11 cellular contexts compared by ENCODE assay signal in the genomic region with DNA sequence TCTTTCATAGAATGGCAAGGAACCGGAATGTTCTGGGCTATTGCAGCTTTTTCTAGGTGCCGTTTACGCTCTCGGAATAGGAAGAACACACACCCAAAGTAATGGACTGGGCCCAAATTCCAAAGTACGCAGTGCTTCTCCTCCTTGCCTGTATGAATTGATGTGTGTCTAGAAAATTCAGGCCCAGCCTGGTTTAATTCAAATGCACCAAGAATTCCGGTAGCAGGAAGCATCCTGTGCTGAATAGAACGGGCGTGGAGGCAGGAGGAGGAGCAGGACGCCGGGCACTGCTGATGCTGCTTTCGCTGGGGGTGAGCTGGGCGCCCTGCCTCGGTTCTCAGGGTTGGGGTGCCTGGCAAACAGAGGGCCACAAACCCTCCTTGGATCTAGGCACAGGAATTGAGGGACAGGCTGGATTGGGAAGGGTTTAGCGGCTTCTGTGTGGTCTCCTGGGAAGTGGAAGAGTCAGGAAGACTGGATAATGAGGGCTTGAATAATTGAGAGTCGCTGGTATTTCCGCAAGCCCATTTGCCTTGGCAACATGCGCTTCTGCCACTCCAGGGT. TPM values are rescaled to one million over a fixed set of nuclear protein-coding genes. Genes with fewer than 3 reads are reported as not detected.
DNase-seq lines count a peak whose midpoint lies in the region; ATAC-seq and TF ChIP-seq lines count a peak whose summit lies in the region.
"Had no signal": no experiment of that assay in that cellular context is flagged by ENCODE, and none has a peak within 500 bp of the region (broad histone marks: within the 10 kb centered on the region; RNA-seq: fewer than 3 reads in every experiment).

No MANE protein-coding gene starts in this region.

- H3K27ac Mint-ChIP-seq in naive B cell = peak overlapping the region; percentile 99 to 100 (median 100)

- H3K9me3 ChIP-seq in heart right ventricle (no peaks in the 10 kb centered on the region), upper lobe of left lung (no peaks in the 10 kb centered on the region)
- H3K9me3 ChIP-seq: Caco-2 had no signal

- H3K27ac ChIP-seq in heart right ventricle (peak overlapping the region; percentile 93 to 98 (median 95)), adipose tissue (ENCODE audit: low read depth, low read length) (peak overlapping the region; percentile 40), upper lobe of left lung (peak overlapping the region; percentile 94 to 98 (median 96))
- H3K27ac ChIP-seq: SK-N-MC had no signal

- in situ Hi-C loops in G401 (cut with HindIII; ENCODE audit: low sequenced_read_pairs) = no loop called here

- H3K36me3 ChIP-seq in heart right ventricle (no peaks in the 10 kb centered on the region), upper lobe of left lung (no peaks in the 10 kb centered on the region)

- intact Hi-C loops in heart right ventricle (cut with DNase I) (loop anchor here in 3 of 10 donors (2.0 to 10.0 kb wide), 4 partner anchors 41 to 59 kb away; no protein-coding TSS in a partner anchor), Right ventricle myocardium inferior (cut with DNase I) (loop anchor here (1.0 kb wide), 1 partner anchor 42 kb away; no protein-coding TSS in a partner anchor)

- TF ChIP-seq CTCF in heart right ventricle (IDR thresholded peaks at IDR 0.05) (no peak), upper lobe of left lung (IDR thresholded peaks at IDR 0.05) (no peak)

- TF ChIP-seq EP300 in upper lobe of left lung (IDR thresholded peaks at IDR 0.05) = no peak

- peaks cover 54 to 78% (median 78%) of the 10 kb centered on the region in 3 donors for H3K4me1 Mint-ChIP-seq in naive B cell

- no peaks in the 10 kb centered on the region for H3K27me3 Mint-ChIP-seq in naive B cell

- WGBS in heart right ventricle, 2 donors = 62 to 66% methylated on average over 17 of the region's 17 CpGs
- 67 to 87% (median 73%) methylated on average over 17 of the region's 17 CpGs for WGBS in adipose tissue, 3 donors
- 61 to 67% methylated on average over 17 of the region's 17 CpGs for WGBS in upper lobe of left lung, 2 donors

- H3K27me3 ChIP-seq in heart right ventricle = no peaks in the 10 kb centered on the region
- peaks cover 0 to 6% (median 0%) of the 10 kb centered on the region in 4 donors for H3K27me3 ChIP-seq in upper lobe of left lung

- H3K9me3 Mint-ChIP-seq in naive B cell = no peaks in the 10 kb centered on the region

- peak overlapping the region; percentile 83 to 94 (median 90) for H3K4me3 Mint-ChIP-seq in naive B cell

- no peak for TF ChIP-seq POLR2A in upper lobe of left lung (IDR thresholded peaks at IDR 0.05)

- peak in 7 of 8 donors; percentile 2 to 52 (median 38) for ATAC-seq in heart right ventricle
- no peak for ATAC-seq in Right ventricle myocardium inferior
- no peak for ATAC-seq in naive B cell (ENCODE audit: low read depth in 2 of 2)
- no peak for ATAC-seq in upper lobe of left lung (ENCODE audit: low FRiP score in 2 of 2)
- no peak for ATAC-seq in GM19455 (IDR thresholded peaks at IDR 0.05; ENCODE audit: unreplicated experiment)

- no peaks in the 10 kb centered on the region for H3K36me3 Mint-ChIP-seq in naive B cell
- H3K36me3 Mint-ChIP-seq: brain had no signal

- peak overlapping the region in 9 of 10 donors; percentile 10 to 80 (median 66) for H3K4me3 ChIP-seq in heart right ventricle
- peak overlapping the region in 3 of 4 donors; percentile 15 to 68 (median 66) for H3K4me3 ChIP-seq in upper lobe of left lung
- H3K4me3 ChIP-seq: SK-N-MC had no signal

- H3K4me1 ChIP-seq in heart right ventricle (peaks cover 16 to 87% (median 79%) of the 10 kb centered on the region in 9 donors), upper lobe of left lung (peaks cover 46 to 71% (median 54%) of the 10 kb centered on the region in 4 donors)

- DNase-seq in heart right ventricle (no peak), Right ventricle myocardium inferior (ENCODE audit: missing footprints) (no peak), naive B cell (no peak), upper lobe of left lung (peak in 1 of 2 donors; percentile 61), amniotic stem cell (lab: John Stamatoyannopoulos, UW) (no peak), G401 (ENCODE audit: low spot score) (no peak)
- DNase-seq: Caco-2 had no signal

RNA-seq across cellular contexts. Expression of a gene that starts 2.0 kb away (rescaled TPM):
- 100 to 1,000 TPM in 4 of 10 donors, 10 to 100 TPM in 6; 53.9 to 201 (median 92.3) TPM for total RNA-seq in heart right ventricle
- 10 to 100 TPM; 46.7 to 69.9 TPM for polyA plus RNA-seq in heart right ventricle
- 197 TPM for total RNA-seq in Right ventricle myocardium inferior
- 10 to 100 TPM; 14.8 to 75.5 (median 46.2) TPM for polyA plus RNA-seq in adipose tissue
- polyA plus RNA-seq in naive B cell (ENCODE audit: low read depth in 6 of 6) = 10 to 100 TPM; 18.6 to 30.0 (median 21.3) TPM
- total RNA-seq in upper lobe of left lung = 10 to 100 TPM; 14.5 to 56.1 (median 37.0) TPM
- 67.4 and 86.6 TPM in 2 replicates for total RNA-seq in G401 (2014; rRNA removed; shearing (Covaris generic))

Comparison
In these comparisons a context has a peak if more than half of its experiments do, and no peak if none do; other contexts are left out.
1. ATAC-seq: peak in heart right ventricle (7 of 8); none in Right ventricle myocardium inferior (single experiment), naive B cell (0 of 2), upper lobe of left lung (0 of 2) and GM19455 (single experiment).
2. H3K27ac ChIP-seq: peak in every context shown above with its lines; median percentile 96 in upper lobe of left lung; 95 in heart right ventricle; 40 in adipose tissue.